In genomic region chr1:18182518-18183160, GRCh38 we compare ENCODE assay signal across 15 cellular contexts.
DNase-seq lines count a peak whose midpoint lies in the region; ATAC-seq, FAIRE-seq and TF ChIP-seq lines count a peak whose summit lies in the region.
"Had no signal": no experiment of that assay in that cellular context is flagged by ENCODE, and none has a peak within 500 bp of the region (broad histone marks: within the 10 kb centered on the region; RNA-seq: fewer than 3 reads in every experiment).

No MANE protein-coding gene starts in this region.

- H3K27ac ChIP-seq in BLaER1 treated with 17β-estradiol and CSF1 and Interleukin-3, amounts not matched to agents 10 nM and 100 nM = peak overlapping the region in 1 of 11 experiments; percentile 32; a peak in 3 of 22 replicates
- H3K27ac ChIP-seq in GM23248 = no peak overlapping the region
- no peak overlapping the region for H3K27ac ChIP-seq in kidney (ENCODE audit: low read depth in 2 of 2, low read length in 2 of 2)
- H3K27ac ChIP-seq in stomach = no peak overlapping the region
- H3K27ac ChIP-seq: gastroesophageal sphincter had no signal

- H3K9me3 ChIP-seq in BLaER1 treated with 17β-estradiol and CSF1 and Interleukin-3, amounts not matched to agents 10 nM and 100 nM (replicated peaks in 1 of 11) = no peaks in the 10 kb centered on the region
- no peaks in the 10 kb centered on the region for H3K9me3 ChIP-seq in GM23248 (ENCODE audit: low read depth)
- no peaks in the 10 kb centered on the region for H3K9me3 ChIP-seq in kidney (ENCODE audit: control insufficient read depth in 1 of 2, low read length in 2 of 2)
- H3K9me3 ChIP-seq in stomach = no peaks in the 10 kb centered on the region
- H3K9me3 ChIP-seq: gastroesophageal sphincter had no signal

- H3K4me3 ChIP-seq in BLaER1 treated with 17β-estradiol and CSF1 and Interleukin-3, amounts not matched to agents 10 nM and 100 nM = no peak overlapping the region
- no peak overlapping the region for H3K4me3 ChIP-seq in GM23248
- H3K4me3 ChIP-seq in kidney (ENCODE audit: low read length in 2 of 2) = no peak overlapping the region
- H3K4me3 ChIP-seq in stomach = no peak overlapping the region
- H3K4me3 ChIP-seq: gastroesophageal sphincter, lung had no signal

- H3K27me3 ChIP-seq in BLaER1 treated with 17β-estradiol and CSF1 and Interleukin-3, amounts not matched to agents 10 nM and 100 nM = no peaks in the 10 kb centered on the region
- H3K27me3 ChIP-seq in GM23248 (replicated peaks; ENCODE audit: insufficient read depth) = 0 out of 2 replicates have a peak, but pooled peaks cover under 1% of the 10 kb centered on the region
- H3K27me3 ChIP-seq in stomach = peaks cover 0 to 84% (median 25%) of the 10 kb centered on the region in 3 donors

- WGBS in GM23248 (ENCODE audit: low coverage in 1 of 2, low lambda C conversion rate in 2 of 2, missing lambda C conversion rate in 2 of 2), 2 experiments = 33 to 39% methylated on average over 10 of the region's 10 CpGs
- 38 to 55% (median 49%) methylated on average over 10 of the region's 10 CpGs for WGBS in stomach, 5 donors

- TF ChIP-seq CTCF in kidney (IDR thresholded peaks at IDR 0.05; ENCODE audit: borderline replicate concordance, extremely low read depth, insufficient read depth) = no peak
- no peak for TF ChIP-seq CTCF in stomach (IDR thresholded peaks at IDR 0.05)

- H3K4me1 ChIP-seq in BLaER1 treated with 17β-estradiol and CSF1 and Interleukin-3, amounts not matched to agents 10 nM and 100 nM = peaks cover 23 to 38% (median 27%) of the 10 kb centered on the region in 10 experiments
- H3K4me1 ChIP-seq in GM23248 (ENCODE audit: insufficient read depth) (no peaks in the 10 kb centered on the region), kidney (ENCODE audit: control insufficient read depth in 1 of 2, insufficient read depth in 1 of 2, low read depth in 1 of 2, low read length in 2 of 2) (no peaks in the 10 kb centered on the region), stomach (no peaks in the 10 kb centered on the region)
- H3K4me1 ChIP-seq: gastroesophageal sphincter had no signal

- no peak for TF ChIP-seq POLR2A in stomach (IDR thresholded peaks at IDR 0.05)

- H3K9me3 Mint-ChIP-seq in activated T-helper 2 cell treated with anti-CD3 and anti-CD28 coated beads, Interferon-gamma antibody, Interleukin-2, Interleukin-4, amounts not matched to agents 10 μg/mL and 5 μg/mL and 100 μg/mL, durations not matched to agents 14 hours and 24 hours and 36 hours = no peaks in the 10 kb centered on the region
- H3K9me3 Mint-ChIP-seq: stimulated activated effector memory CD8-positive, alpha-beta T cell treated with anti-CD3 and anti-CD28 coated beads, Interleukin-12 subunit alpha, Interleukin-12 subunit beta, amount 100 ng/mL, for 72 hours had no signal

- H3K27me3 Mint-ChIP-seq in activated T-helper 2 cell treated with anti-CD3 and anti-CD28 coated beads, Interferon-gamma antibody, Interleukin-2, Interleukin-4, amounts not matched to agents 10 μg/mL and 5 μg/mL and 100 μg/mL, durations not matched to agents 14 hours and 24 hours and 36 hours (ENCODE audit: low read depth) = peaks cover 3% of the 10 kb centered on the region
- H3K27me3 Mint-ChIP-seq: CD4-positive, CD25-positive, alpha-beta regulatory T cell had no signal

- ATAC-seq in GM21447 (IDR thresholded peaks at IDR 0.05; ENCODE audit: unreplicated experiment) = no peak
- ATAC-seq: activated CD8-positive, alpha-beta memory T cell treated with anti-CD3 and anti-CD28 coated beads, Interleukin-2, amount 10 ng/mL, durations not matched to agents 7 days and 5 days; gastroesophageal sphincter; stimulated activated effector memory CD8-positive, alpha-beta T cell treated with anti-CD3 and anti-CD28 coated beads, Interleukin-12 subunit alpha, Interleukin-12 subunit beta, amount 100 ng/mL, for 72 hours had no signal

- H4K20me1 ChIP-seq in BLaER1 treated with 17β-estradiol and CSF1 and Interleukin-3, amounts not matched to agents 10 nM and 100 nM = peaks cover 0 to 6% (median 0%) of the 10 kb centered on the region in 11 experiments; a peak in 2 of 22 replicates
- no peaks in the 10 kb centered on the region for H4K20me1 ChIP-seq in GM23248 (ENCODE audit: insufficient read depth)

- no peak overlapping the region for H3K27ac Mint-ChIP-seq in activated T-helper 2 cell treated with anti-CD3 and anti-CD28 coated beads, Interferon-gamma antibody, Interleukin-2, Interleukin-4, amounts not matched to agents 10 μg/mL and 5 μg/mL and 100 μg/mL, durations not matched to agents 14 hours and 24 hours and 36 hours
- H3K27ac Mint-ChIP-seq: activated CD8-positive, alpha-beta memory T cell treated with anti-CD3 and anti-CD28 coated beads, Interleukin-2, amount 10 ng/mL, durations not matched to agents 7 days and 5 days; CD4-positive, CD25-positive, alpha-beta regulatory T cell; stimulated activated effector memory CD8-positive, alpha-beta T cell treated with anti-CD3 and anti-CD28 coated beads, Interleukin-12 subunit alpha, Interleukin-12 subunit beta, amount 100 ng/mL, for 72 hours had no signal

- TF ChIP-seq EP300 in stomach (IDR thresholded peaks at IDR 0.05) = no peak

- H3K9me2 ChIP-seq in GM23248 (ENCODE audit: insufficient read depth) = no peaks in the 10 kb centered on the region

- in situ Hi-C loops in GM23248 (cut with MboI) = no loop called here

- no peak overlapping the region for H3K9ac ChIP-seq in BLaER1 treated with 17β-estradiol and CSF1 and Interleukin-3, amounts not matched to agents 10 nM and 100 nM
- H3K9ac ChIP-seq in GM23248 (no peak overlapping the region), kidney (ENCODE audit: low read length in 2 of 2) (no peak overlapping the region)

- no peaks in the 10 kb centered on the region for H3K36me3 ChIP-seq in BLaER1 treated with 17β-estradiol and CSF1 and Interleukin-3, amounts not matched to agents 10 nM and 100 nM
- H3K36me3 ChIP-seq in GM23248 (ENCODE audit: low read depth) = no peaks in the 10 kb centered on the region
- no peaks in the 10 kb centered on the region for H3K36me3 ChIP-seq in kidney (ENCODE audit: control insufficient read depth in 1 of 2, insufficient read depth in 2 of 2, low read length in 2 of 2)
- no peaks in the 10 kb centered on the region for H3K36me3 ChIP-seq in stomach
- H3K36me3 ChIP-seq: gastroesophageal sphincter had no signal

- H3K79me2 ChIP-seq in GM23248 (ENCODE audit: insufficient read depth) = no peaks in the 10 kb centered on the region

- intact Hi-C loops in kidney (cut with DNase I) = no loop called here
- intact Hi-C loops in stomach (cut with DNase I; ENCODE audit: low total_unique reads) = no loop called here
- intact Hi-C loops in activated T-helper 2 cell treated with anti-CD3 and anti-CD28 coated beads, Interferon-gamma antibody, Interleukin-2, Interleukin-4, amounts not matched to agents 10 μg/mL and 5 μg/mL and 100 μg/mL, durations not matched to agents 14 hours and 24 hours and 36 hours (cut with micrococcal nuclease) = no loop called here

- no peak overlapping the region for H3K4me3 Mint-ChIP-seq in activated T-helper 2 cell treated with anti-CD3 and anti-CD28 coated beads, Interferon-gamma antibody, Interleukin-2, Interleukin-4, amounts not matched to agents 10 μg/mL and 5 μg/mL and 100 μg/mL, durations not matched to agents 14 hours and 24 hours and 36 hours (ENCODE audit: low read depth)
- H3K4me3 Mint-ChIP-seq: activated CD8-positive, alpha-beta memory T cell treated with anti-CD3 and anti-CD28 coated beads, Interleukin-2, amount 10 ng/mL, durations not matched to agents 7 days and 5 days; CD4-positive, CD25-positive, alpha-beta regulatory T cell; stimulated activated effector memory CD8-positive, alpha-beta T cell treated with anti-CD3 and anti-CD28 coated beads, Interleukin-12 subunit alpha, Interleukin-12 subunit beta, amount 100 ng/mL, for 72 hours had no signal

- H3F3A ChIP-seq in GM23248 (ENCODE audit: insufficient read depth) = no peaks in the 10 kb centered on the region

- H3K4me1 Mint-ChIP-seq in activated T-helper 2 cell treated with anti-CD3 and anti-CD28 coated beads, Interferon-gamma antibody, Interleukin-2, Interleukin-4, amounts not matched to agents 10 μg/mL and 5 μg/mL and 100 μg/mL, durations not matched to agents 14 hours and 24 hours and 36 hours (ENCODE audit: low read depth) = no peaks in the 10 kb centered on the region
- H3K4me1 Mint-ChIP-seq: activated CD8-positive, alpha-beta memory T cell treated with anti-CD3 and anti-CD28 coated beads, Interleukin-2, amount 10 ng/mL, durations not matched to agents 7 days and 5 days; CD4-positive, CD25-positive, alpha-beta regulatory T cell; stimulated activated effector memory CD8-positive, alpha-beta T cell treated with anti-CD3 and anti-CD28 coated beads, Interleukin-12 subunit alpha, Interleukin-12 subunit beta, amount 100 ng/mL, for 72 hours had no signal

- no peak overlapping the region for H2AFZ ChIP-seq in GM23248

- FAIRE-seq in kidney (lab: Jason Lieb, UNC) = no peak
- FAIRE-seq: TTC549 had no signal

- H3K36me3 Mint-ChIP-seq in activated T-helper 2 cell treated with anti-CD3 and anti-CD28 coated beads, Interferon-gamma antibody, Interleukin-2, Interleukin-4, amounts not matched to agents 10 μg/mL and 5 μg/mL and 100 μg/mL, durations not matched to agents 14 hours and 24 hours and 36 hours (ENCODE audit: low read depth) = no peaks in the 10 kb centered on the region
- H3K36me3 Mint-ChIP-seq: activated CD8-positive, alpha-beta memory T cell treated with anti-CD3 and anti-CD28 coated beads, Interleukin-2, amount 10 ng/mL, durations not matched to agents 7 days and 5 days; CD4-positive, CD25-positive, alpha-beta regulatory T cell; stimulated activated effector memory CD8-positive, alpha-beta T cell treated with anti-CD3 and anti-CD28 coated beads, Interleukin-12 subunit alpha, Interleukin-12 subunit beta, amount 100 ng/mL, for 72 hours had no signal

- DNase-seq in GM23248 = peak; percentile 64
- DNase-seq in SHP77 (lab: John Stamatoyannopoulos, UW) = peak; percentile 85 to 86
- DNase-seq in kidney = peak; percentile 64
- DNase-seq in stomach = no peak
- DNase-seq in activated T-helper 2 cell treated with anti-CD3 and anti-CD28 coated beads, Interferon-gamma antibody, Interleukin-2, Interleukin-4, amounts not matched to agents 10 μg/mL and 5 μg/mL and 100 μg/mL, durations not matched to agents 14 hours and 24 hours and 36 hours (ENCODE audit: low spot score) = no peak
- DNase-seq in cerebellum (ENCODE audit: low spot score) = no peak
- DNase-seq: activated CD8-positive, alpha-beta memory T cell treated with anti-CD3 and anti-CD28 coated beads, Interleukin-2, amount 10 ng/mL, durations not matched to agents 7 days and 5 days; CD4-positive, CD25-positive, alpha-beta regulatory T cell; NCI-H1694 treated with DMSO at 0.1 percent for 48 hours had no signal

- peak overlapping the region in 10 of 11 experiments; percentile 1 to 68 (median 48); a peak in 10 of 22 replicates for H3K4me2 ChIP-seq in BLaER1 treated with 17β-estradiol and CSF1 and Interleukin-3, amounts not matched to agents 10 nM and 100 nM
- H3K4me2 ChIP-seq in GM23248 (ENCODE audit: unreplicated experiment) = no peak overlapping the region

Comparison
In these comparisons a context has a peak if more than half of its experiments do, and no peak if none do; other contexts are left out.
1. DNase-seq: peak in GM23248 (single experiment), SHP77 (2 of 2) and kidney (single experiment); none in stomach (single experiment), activated T-helper 2 cell treated with anti-CD3 and anti-CD28 coated beads, Interferon-gamma antibody, Interleukin-2, Interleukin-4, amounts not matched to agents 10 μg/mL and 5 μg/mL and 100 μg/mL, durations not matched to agents 14 hours and 24 hours and 36 hours (single experiment) and cerebellum (single experiment).